In the genomic region with DNA sequence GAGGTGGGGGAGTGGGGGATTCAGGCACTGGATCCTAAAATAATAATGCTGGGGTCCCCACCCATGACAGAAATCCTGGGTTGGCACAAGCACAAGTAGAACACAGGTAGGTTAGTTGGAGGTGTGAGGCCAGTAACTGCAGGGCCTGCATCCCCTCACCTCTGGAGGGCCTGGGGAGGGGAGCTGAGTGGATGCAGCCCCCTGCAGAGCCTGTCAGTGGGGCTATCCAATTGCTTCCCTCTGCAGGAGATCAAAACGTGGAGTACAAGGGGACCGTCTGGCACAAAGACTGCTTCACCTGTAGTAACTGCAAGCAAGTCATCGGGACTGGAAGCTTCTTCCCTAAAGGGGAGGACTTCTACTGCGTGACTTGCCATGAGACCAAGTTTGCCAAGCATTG, we compare ENCODE assay signal across 20 cellular contexts. TPM values are rescaled to one million over a fixed set of nuclear protein-coding genes. Genes with fewer than 3 reads are reported as not detected.
DNase-seq lines count a peak whose midpoint lies in the region; ATAC-seq and TF ChIP-seq lines count a peak whose summit lies in the region.
"Had no signal": no experiment of that assay in that cellular context is flagged by ENCODE, and none has a peak within 500 bp of the region (broad histone marks: within the 10 kb centered on the region; RNA-seq: fewer than 3 reads in every experiment).

No MANE protein-coding gene starts in this region.

- no peak overlapping the region for H3K18ac ChIP-seq in trophoblast cell (ENCODE audit: low read length)

- H2BK12ac ChIP-seq in trophoblast cell (ENCODE audit: low read length), result no peak overlapping the region

- H3K9me3 ChIP-seq in sigmoid colon (no peaks in the 10 kb centered on the region), thyroid gland (no peaks in the 10 kb centered on the region), trophoblast cell (ENCODE audit: insufficient read depth, low read depth, low read length) (no peaks in the 10 kb centered on the region), lower lobe of right lung (no peaks in the 10 kb centered on the region)
- H3K9me3 ChIP-seq: BE2C had no signal

- TF ChIP-seq CTCF in coronary artery (IDR thresholded peaks at IDR 0.05) (no peak), sigmoid colon (IDR thresholded peaks at IDR 0.05) (no peak), thyroid gland (IDR thresholded peaks at IDR 0.05) (no peak), lower lobe of right lung (IDR thresholded peaks at IDR 0.05) (no peak)

- H3K4me2 ChIP-seq in trophoblast cell (ENCODE audit: low read length), result no peak overlapping the region
- H3K4me2 ChIP-seq: PC-9 had no signal

- no peak for TF ChIP-seq EP300 in sigmoid colon (IDR thresholded peaks at IDR 0.05)

- H3K27me3 ChIP-seq in sigmoid colon (no peaks in the 10 kb centered on the region), thyroid gland (no peaks in the 10 kb centered on the region), trophoblast cell (ENCODE audit: insufficient read depth, low read length) (no peaks in the 10 kb centered on the region), lower lobe of right lung (ENCODE audit: low read depth) (no peaks in the 10 kb centered on the region)
- H3K27me3 ChIP-seq: BE2C had no signal

- H3K4me1 ChIP-seq in sigmoid colon, result peaks cover 0 to 70% (median 50%) of the 10 kb centered on the region in 4 donors
- H3K4me1 ChIP-seq in thyroid gland, result peaks cover 21 to 74% of the 10 kb centered on the region in 2 donors
- H3K4me1 ChIP-seq in trophoblast cell (ENCODE audit: control insufficient read depth in 1 of 2, insufficient read depth in 2 of 2, low read length in 2 of 2), result no peaks in the 10 kb centered on the region
- peaks cover 28% of the 10 kb centered on the region for H3K4me1 ChIP-seq in lower lobe of right lung
- H3K4me1 ChIP-seq: BE2C had no signal

- no peak for ATAC-seq in lower lobe of right lung
- ATAC-seq: HCT116 had no signal

- H3K4me3 ChIP-seq in coronary artery, result peak overlapping the region; percentile 60
- peak overlapping the region in 1 of 4 donors; percentile 2 for H3K4me3 ChIP-seq in sigmoid colon
- no peak overlapping the region for H3K4me3 ChIP-seq in thyroid gland (replicated peaks in 1 of 3)
- H3K4me3 ChIP-seq in trophoblast cell (ENCODE audit: low read depth, low read length), result no peak overlapping the region
- no peak overlapping the region for H3K4me3 ChIP-seq in lower lobe of right lung
- H3K4me3 ChIP-seq: PC-9 had no signal

- no peak overlapping the region for H2BK5ac ChIP-seq in trophoblast cell (ENCODE audit: low read depth, low read length, poor library complexity)

- no peak overlapping the region for H2BK120ac ChIP-seq in trophoblast cell (ENCODE audit: insufficient read depth, low read length, poor library complexity)

- H4K91ac ChIP-seq in trophoblast cell (ENCODE audit: low read depth, low read length), result no peak overlapping the region

- no peaks in the 10 kb centered on the region for H3K79me1 ChIP-seq in trophoblast cell (ENCODE audit: low read length)

- TF ChIP-seq POLR2A in sigmoid colon (IDR thresholded peaks at IDR 0.05), result no peak
- no peak for TF ChIP-seq POLR2A in thyroid gland (IDR thresholded peaks at IDR 0.05)

- H2AK5ac ChIP-seq in trophoblast cell (ENCODE audit: low read length), result no peak overlapping the region

- H3K14ac ChIP-seq in trophoblast cell (ENCODE audit: low read length), result no peak overlapping the region

- H3K27ac ChIP-seq in coronary artery (peak overlapping the region; percentile 51 to 89), sigmoid colon (peak overlapping the region; percentile 78 to 99 (median 95)), thyroid gland (peak overlapping the region in 2 of 3 donors; percentile 81 to 90), trophoblast cell (ENCODE audit: low read depth, low read length) (no peak overlapping the region), lower lobe of right lung (no peak overlapping the region)
- H3K27ac ChIP-seq: PC-9, RWPE1 had no signal

- intact Hi-C loops in sigmoid colon (cut with DNase I) (no loop called here), thyroid gland (cut with DNase I) (loop anchor here (10.0 kb wide), 1 partner anchor 53 kb away; no protein-coding TSS in a partner anchor), lower lobe of right lung (cut with DNase I) (no loop called here)

- no peak overlapping the region for H4K8ac ChIP-seq in trophoblast cell (ENCODE audit: low read depth, low read length)

- 87 to 88% methylated on average over 4 of the region's 4 CpGs for WGBS in sigmoid colon, 2 donors
- 90% methylated on average over 2 of the region's 4 CpGs; no CpG with 5 or more reads in 1 of the 2 donors for WGBS in thyroid gland, 2 donors
- no CpG with 5 or more reads among the region's 4 CpGs for whole genome bisulfite sequencing in trophoblast cell (ENCODE audit: extremely low coverage, insufficient coverage, insufficient read length)

- H3K9ac ChIP-seq in trophoblast cell (ENCODE audit: low read length), result no peak overlapping the region

- no peak overlapping the region for H4K12ac ChIP-seq in trophoblast cell (ENCODE audit: low read depth, low read length)

- H3K36me3 ChIP-seq in sigmoid colon, result peaks cover 0 to 31% (median 14%) of the 10 kb centered on the region in 4 donors
- H3K36me3 ChIP-seq in thyroid gland, result peaks cover 0 to 9% of the 10 kb centered on the region in 2 donors
- no peaks in the 10 kb centered on the region for H3K36me3 ChIP-seq in trophoblast cell (ENCODE audit: control insufficient read depth in 1 of 2, insufficient read depth in 2 of 2, low read length in 2 of 2)
- H3K36me3 ChIP-seq in lower lobe of right lung, result peaks cover 19% of the 10 kb centered on the region

- H3K23ac ChIP-seq in trophoblast cell (ENCODE audit: low read length), result no peak overlapping the region

- no peak overlapping the region for H3K4ac ChIP-seq in trophoblast cell (ENCODE audit: low read depth, low read length)

- H2AFZ ChIP-seq in trophoblast cell (ENCODE audit: insufficient read depth, low read length, poor library complexity), result no peak overlapping the region
- H2AFZ ChIP-seq: PC-9 had no signal

- H3K79me2 ChIP-seq in trophoblast cell (ENCODE audit: control insufficient read depth, insufficient read depth, low read length, poor library complexity), result no peaks in the 10 kb centered on the region

- peak; percentile 16 for DNase-seq in M059J (ENCODE audit: low read depth)
- no peak for DNase-seq in coronary artery (ENCODE audit: low spot score)
- no peak for DNase-seq in sigmoid colon
- no peak for DNase-seq in thyroid gland
- DNase-seq in effector CD8-positive, alpha-beta T cell (lab: John Stamatoyannopoulos, UW), result no peak
- no peak for DNase-seq in trophoblast cell
- no peak for DNase-seq in lower lobe of right lung
- DNase-seq in activated CD4-positive, alpha-beta T cell treated with anti-CD3 and anti-CD28 coated beads for 48 hours, result no peak
- DNase-seq: BE2C, DMS53, GDM1, Karpas-422, NCI-H1694 treated with DMSO at 0.1 percent for 48 hours, NCI-H2081 treated with DMSO at 0.1 percent for 48 hours, NCI-H446, NCI-H526, PC-9, SHP77 treated with DMSO at 0.1 percent for 48 hours had no signal

RNA-seq across cellular contexts. Expression of a gene that starts 43.7 kb away (rescaled TPM):
- total RNA-seq in M059J (2014; rRNA removed; shearing (Covaris generic)), result 28.1 and 38.8 TPM in 2 replicates
- 10 to 100 TPM; 11.3 to 21.0 (median 14.2) TPM for total RNA-seq in sigmoid colon
- polyA plus RNA-seq in sigmoid colon, result 1 to 10 TPM in 2 of 3 donors, under 1 TPM in 1; 0.92 to 3.6 (median 3.0) TPM
- 10 to 100 TPM; 13.8 to 22.2 (median 14.6) TPM for total RNA-seq in thyroid gland
- 6.8 and 7.6 TPM in 2 replicates for polyA plus RNA-seq in trophoblast cell (2013)
- 8.2 TPM for total RNA-seq in lower lobe of right lung

Comparison
In these comparisons a context has a peak if more than half of its experiments do, and no peak if none do; other contexts are left out.
1. H3K27ac ChIP-seq: peak in coronary artery (2 of 2), sigmoid colon (4 of 4) and thyroid gland (2 of 3); none in trophoblast cell (single experiment) and lower lobe of right lung (single experiment).